8 cellular contexts compared by ENCODE assay signal in genomic region chr7:51430480-51431086, GRCh38.
DNase-seq lines count a peak whose midpoint lies in the region; ATAC-seq and TF ChIP-seq lines count a peak whose summit lies in the region.

No MANE protein-coding gene starts in this region.

- no peaks in the 10 kb centered on the region for H3K79me2 ChIP-seq in PC-3 (ENCODE audit: low read length)

- TF ChIP-seq CTCF in GM12865 (IDR thresholded peaks at IDR 0.05; ENCODE audit: insufficient read depth, low read depth, low read length, missing control alignments) (peak; percentile 65), PC-3 (conservative IDR thresholded peaks at IDR 0.05; ENCODE audit: low read depth, low read length) (peak; percentile 83), astrocyte of the spinal cord (IDR thresholded peaks at IDR 0.05; ENCODE audit: low read depth, low read length) (peak; percentile 69)

- no peaks in the 10 kb centered on the region for H3K9me2 ChIP-seq in PC-3 (replicated peaks; ENCODE audit: low read length)

- H3K9me3 ChIP-seq in PC-3 (ENCODE audit: low read length), result no peaks in the 10 kb centered on the region

- H2AFZ ChIP-seq in PC-3 (ENCODE audit: low read length), result no peak overlapping the region

- POLR2A ChIA-PET in PC-3 (lab: Charles Lee; ENCODE audit: unreplicated experiment), result no interaction called here

- no peaks in the 10 kb centered on the region for H3F3A ChIP-seq in PC-3 (ENCODE audit: low read length, unreplicated experiment)

- H3K4me1 ChIP-seq in PC-3 (ENCODE audit: insufficient read depth, low read length), result no peaks in the 10 kb centered on the region

- peaks cover 23% of the 10 kb centered on the region for H3K27me3 ChIP-seq in PC-3 (ENCODE audit: low read length)

- in situ Hi-C loops in astrocyte of the spinal cord (cut with HindIII; ENCODE audit: low sequenced_read_pairs), result no loop called here

- H3K9ac ChIP-seq in PC-3 (ENCODE audit: low read length), result no peak overlapping the region

- H3K4me2 ChIP-seq in PC-3 (ENCODE audit: low read length), result 0 out of 2 replicates have a peak overlapping the region, but pooled peaks have one; percentile 4

- ATAC-seq in PC-3, result peak; percentile 46; the same call in 1 of the 2 replicates
- no peak for ATAC-seq in GM21576 (IDR thresholded peaks at IDR 0.05; ENCODE audit: unreplicated experiment)

- H3K36me3 ChIP-seq in PC-3 (ENCODE audit: low read depth, low read length), result no peaks in the 10 kb centered on the region

- H3K27ac ChIP-seq in PC-3 (ENCODE audit: low read length), result no peak overlapping the region

- intact Hi-C loops in PC-3 (cut with micrococcal nuclease), result no loop called here

- DNase-seq in A172 (ENCODE audit: low spot score) (peak; percentile 61), GM12865 (ENCODE audit: low read depth) (peak; percentile 48), PC-3 (peak; percentile 76), astrocyte of the spinal cord (ENCODE audit: low read depth, low spot score) (peak; percentile 39), hypothalamus (lab: John Stamatoyannopoulos, UW) (peak in 34 of 51 donors; percentile 1 to 77 (median 29))
- DNase-seq in Jurkat, Clone E6-1 (ENCODE audit: low read depth, low spot score), result peak; percentile 45
- DNase-seq in stimulated activated CD4-positive, alpha-beta T cell treated with anti-CD3 and anti-CD28 coated beads, Interleukin-12 subunit alpha, Interleukin-12 subunit beta, amount 100 ng/mL, for 48 hours (ENCODE audit: low read depth in 2 of 3, low spot score in 1 of 3), result peak in 2 of 3 donors; percentile 16 to 56

- BruUV-seq in PC-3 (replicated peaks; lab: Mats Ljungman, UMichigan), result no TSS peak

- H3K4me3 ChIP-seq in GM12865 (ENCODE audit: low read depth, low read length), result no peak overlapping the region
- no peak overlapping the region for H3K4me3 ChIP-seq in Jurkat, Clone E6-1 (ENCODE audit: low read length)
- H3K4me3 ChIP-seq in PC-3 (ENCODE audit: low read length), result no peak overlapping the region
- no peak overlapping the region for H3K4me3 ChIP-seq in astrocyte of the spinal cord (ENCODE audit: low read depth, low read length)

- CTCF ChIA-PET in PC-3 (lab: Charles Lee), result interaction anchor here (0.6 to 1.0 kb wide), 6 partner anchors 8 to 562 kb away, joined by 3 to 13 read pairs (median 3); no protein-coding TSS in a partner anchor

- no peaks in the 10 kb centered on the region for H4K20me1 ChIP-seq in PC-3 (ENCODE audit: low read length)
